Comparison of ENCODE assay signal across 14 cellular contexts in the genomic region with DNA sequence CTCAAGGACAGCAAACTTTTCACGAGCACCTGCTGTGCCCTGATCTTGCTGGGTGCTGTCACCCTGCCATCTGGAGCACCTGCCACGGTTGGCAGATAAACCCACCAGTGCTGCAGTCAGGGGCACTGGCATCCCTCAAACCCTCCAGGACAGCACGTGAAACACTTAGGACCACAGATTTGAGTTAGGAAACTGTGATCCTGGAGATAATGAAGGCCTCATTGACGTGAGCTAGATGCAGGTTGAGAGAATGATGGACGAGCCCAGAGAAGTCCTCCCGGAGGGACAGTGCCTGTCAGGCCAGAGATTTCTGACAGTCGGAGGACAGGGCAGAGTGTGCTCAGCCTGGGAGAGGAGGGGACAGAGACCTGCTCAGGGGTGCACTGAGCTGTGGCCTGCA.
A peak's percentile ranks its signal among the peaks of the same experiment; 100 is the strongest.
DNase-seq lines count a peak whose midpoint lies in the region; ATAC-seq and TF ChIP-seq lines count a peak whose summit lies in the region.
"Had no signal": no experiment of that assay in that cellular context is flagged by ENCODE, and none has a peak within 500 bp of the region (broad histone marks: within the 10 kb centered on the region; RNA-seq: fewer than 3 reads in every experiment).

No MANE protein-coding gene starts in this region.

- H3K27me3 ChIP-seq in PC-3 (ENCODE audit: low read length) = no peaks in the 10 kb centered on the region

- H3K36me3 ChIP-seq in PC-3 (ENCODE audit: low read depth, low read length) = no peaks in the 10 kb centered on the region

- no peaks in the 10 kb centered on the region for H3K79me2 ChIP-seq in PC-3 (ENCODE audit: low read length)

- no peaks in the 10 kb centered on the region for H3K9me2 ChIP-seq in PC-3 (replicated peaks; ENCODE audit: low read length)

- H2AFZ ChIP-seq in PC-3 (ENCODE audit: low read length) = no peak overlapping the region

- TF ChIP-seq CTCF in PC-3 (conservative IDR thresholded peaks at IDR 0.05; ENCODE audit: low read depth, low read length) = no peak

- no peak overlapping the region for H3K4me3 ChIP-seq in PC-3 (ENCODE audit: low read length)
- H3K4me3 ChIP-seq: A549 had no signal

- ATAC-seq in Right ventricle myocardium inferior (no peak), PC-3 (no peak)
- ATAC-seq: A549 had no signal

- POLR2A ChIA-PET in PC-3 (lab: Charles Lee; ENCODE audit: unreplicated experiment) = no interaction called here

- H3K9me3 ChIP-seq in PC-3 (ENCODE audit: low read length) = no peaks in the 10 kb centered on the region
- H3K9me3 ChIP-seq: A549, Caco-2 had no signal

- no peak overlapping the region for H3K27ac ChIP-seq in PC-3 (ENCODE audit: low read length)
- H3K27ac ChIP-seq: 22Rv1, A549, C4-2B had no signal

- CTCF ChIA-PET in PC-3 (lab: Charles Lee) = no interaction called here

- no peaks in the 10 kb centered on the region for H4K20me1 ChIP-seq in PC-3 (ENCODE audit: low read length)

- no peaks in the 10 kb centered on the region for H3F3A ChIP-seq in PC-3 (ENCODE audit: low read length, unreplicated experiment)

- no peak overlapping the region for H3K9ac ChIP-seq in PC-3 (ENCODE audit: low read length)

- peak; percentile 22 to 71 for DNase-seq in NCI-H524 (lab: John Stamatoyannopoulos, UW)
- DNase-seq in NCI-H524 treated with DMSO at 0.1 percent for 48 hours (lab: John Stamatoyannopoulos, UW) = no peak
- peak; percentile 28 for DNase-seq in Right ventricle myocardium inferior (ENCODE audit: missing footprints)
- DNase-seq in cardiac septum (ENCODE audit: low spot score) = no peak
- peak; percentile 15 for DNase-seq in myocyte (ENCODE audit: low read depth)
- DNase-seq in PC-3 = no peak
- no peak for DNase-seq in NOMO-1 (lab: John Stamatoyannopoulos, UW; ENCODE audit: unreplicated experiment in 2 of 2)
- DNase-seq: AML-193; Caco-2; CD4-positive, alpha-beta T cell; H9 had no signal

- intact Hi-C loops in Right ventricle myocardium inferior (cut with DNase I) (no loop called here), cardiac septum (cut with DNase I) (no loop called here), PC-3 (cut with micrococcal nuclease) (loop anchor here (10.0 kb wide), 1 partner anchor 60 kb away; no protein-coding TSS in a partner anchor)

- peaks cover 6% of the 10 kb centered on the region for H3K4me1 ChIP-seq in PC-3 (ENCODE audit: insufficient read depth, low read length)
- H3K4me1 ChIP-seq: A549, Caco-2 had no signal

- BruUV-seq in PC-3 (replicated peaks; lab: Mats Ljungman, UMichigan) = no TSS peak

- no peak overlapping the region for H3K4me2 ChIP-seq in PC-3 (ENCODE audit: low read length)
- H3K4me2 ChIP-seq: A549 had no signal

Comparison
In these comparisons a context has a peak if more than half of its experiments do, and no peak if none do; other contexts are left out.
1. DNase-seq: peak in NCI-H524 (2 of 2), Right ventricle myocardium inferior (single experiment) and myocyte (single experiment); none in NCI-H524 treated with DMSO at 0.1 percent for 48 hours (single experiment), cardiac septum (single experiment), PC-3 (single experiment) and NOMO-1 (0 of 2).